ENCODE assay signal across 11 cellular contexts in the genomic region with DNA sequence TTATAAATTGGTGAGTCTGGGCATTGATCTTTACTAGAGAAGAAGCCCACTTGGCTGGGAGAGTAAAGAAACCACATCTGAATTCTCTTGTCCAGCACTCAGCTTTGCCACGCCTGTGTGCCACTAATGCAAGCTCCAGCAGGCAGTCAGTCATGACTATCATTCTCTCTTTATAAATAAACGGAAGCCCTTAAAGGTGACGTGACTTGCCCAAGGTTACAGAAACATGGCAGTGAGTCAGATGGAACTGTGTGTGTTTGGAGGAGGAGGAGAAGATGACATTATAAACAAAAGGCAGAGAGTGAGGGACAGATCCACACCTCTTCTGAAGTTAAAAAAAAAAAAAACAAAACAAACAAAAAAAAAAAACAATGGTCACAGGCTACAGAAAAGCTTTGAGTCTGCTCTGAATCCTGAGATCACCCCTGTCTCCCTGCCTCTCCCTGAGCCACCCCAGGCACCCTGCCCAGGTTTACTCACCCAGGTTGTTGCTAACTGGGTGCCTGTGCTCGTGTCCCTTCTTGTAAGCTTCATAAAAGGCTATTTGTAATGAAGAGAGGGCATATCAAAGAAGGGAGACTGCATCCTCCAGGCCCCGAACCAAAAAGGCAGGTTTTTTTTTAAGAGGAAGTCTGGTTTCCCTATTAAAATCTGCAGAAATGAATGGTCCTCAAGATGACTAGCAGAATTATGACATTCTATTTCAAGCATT.
A peak's percentile ranks its signal among the peaks of the same experiment; 100 is the strongest.
DNase-seq lines count a peak whose midpoint lies in the region; ATAC-seq, FAIRE-seq and TF ChIP-seq lines count a peak whose summit lies in the region.
"Had no signal": no experiment of that assay in that cellular context is flagged by ENCODE, and none has a peak within 500 bp of the region (broad histone marks: within the 10 kb centered on the region; RNA-seq: fewer than 3 reads in every experiment).

No MANE protein-coding gene starts in this region.

- H3K36me3 ChIP-seq in heart left ventricle: no peaks in the 10 kb centered on the region
- no peaks in the 10 kb centered on the region for H3K36me3 ChIP-seq in smooth muscle cell (ENCODE audit: low read depth)
- H3K36me3 ChIP-seq: cardiac muscle cell had no signal

- no peak overlapping the region for H3K4me3 Mint-ChIP-seq in T-helper 17 cell
- H3K4me3 Mint-ChIP-seq: naive B cell had no signal

- no peaks in the 10 kb centered on the region for H3K27me3 ChIP-seq in heart left ventricle
- H3K27me3 ChIP-seq in smooth muscle cell (ENCODE audit: low read depth): no peaks in the 10 kb centered on the region
- H3K27me3 ChIP-seq: cardiac muscle cell had no signal

- peaks cover 7 to 71% (median 50%) of the 10 kb centered on the region in 12 donors for H3K4me1 ChIP-seq in heart left ventricle
- peaks cover 3% of the 10 kb centered on the region for H3K4me1 ChIP-seq in smooth muscle cell (ENCODE audit: low read depth)

- H3K4me1 Mint-ChIP-seq in T-helper 17 cell: no peaks in the 10 kb centered on the region
- H3K4me1 Mint-ChIP-seq: naive B cell had no signal

- 15 to 23% (median 18%) methylated on average over 5 of the region's 5 CpGs for WGBS in heart left ventricle, 4 donors
- WGBS in smooth muscle cell (ENCODE audit: low lambda C conversion rate): 45% methylated on average over 5 of the region's 5 CpGs

- TF ChIP-seq POLR2A in H54 (IDR thresholded peaks at IDR 0.05; ENCODE audit: low read depth, low read length) (no peak), heart left ventricle (IDR thresholded peaks at IDR 0.05) (peak in 1 of 2 donors; percentile 22)

- H2AFZ ChIP-seq in smooth muscle cell (ENCODE audit: low read depth): no peak overlapping the region

- no peaks in the 10 kb centered on the region for H3K27me3 Mint-ChIP-seq in T-helper 17 cell
- H3K27me3 Mint-ChIP-seq: naive B cell had no signal

- peak; percentile 33 for DNase-seq in H54 (ENCODE audit: insufficient read length, low spot score)
- DNase-seq in T-helper 17 cell: no peak
- peak; percentile 45 to 76 (median 62) for DNase-seq in heart left ventricle
- DNase-seq in smooth muscle cell (lab: John Stamatoyannopoulos, UW; ENCODE audit: unreplicated experiment): no peak
- no peak for DNase-seq in frontal cortex (ENCODE audit: low spot score in 2 of 2)
- no peak for DNase-seq in NCI-H82 treated with DMSO at 0.1 percent for 48 hours (lab: John Stamatoyannopoulos, UW; ENCODE audit: unreplicated experiment)
- DNase-seq in NCI-H446 (lab: John Stamatoyannopoulos, UW): no peak
- no peak for DNase-seq in GM19238 (ENCODE audit: insufficient read length, low spot score)
- DNase-seq: naive B cell, T-helper 9 cell had no signal

- peak overlapping the region; percentile 53 for H3K9ac ChIP-seq in smooth muscle cell (ENCODE audit: low read depth)

- H3K27ac Mint-ChIP-seq in T-helper 17 cell: peak overlapping the region; percentile 34
- H3K27ac Mint-ChIP-seq: naive B cell had no signal

- intact Hi-C loops in heart left ventricle (cut with DNase I): loop anchor here in 8 of 10 donors (2.0 to 10.0 kb wide), 7 partner anchors 43 to 228 kb away; no protein-coding TSS in a partner anchor

- no peaks in the 10 kb centered on the region for H3K79me2 ChIP-seq in smooth muscle cell (ENCODE audit: low read depth)

- FAIRE-seq in H54 (lab: Jason Lieb, UNC): peak; percentile 95
- FAIRE-seq in frontal cortex (lab: Jason Lieb, UNC): no peak

- H3F3A ChIP-seq in smooth muscle cell (ENCODE audit: low read depth): peaks cover 12% of the 10 kb centered on the region

- H3K4me3 ChIP-seq in heart left ventricle (no peak overlapping the region), smooth muscle cell (no peak overlapping the region)
- H3K4me3 ChIP-seq: cardiac muscle cell had no signal

- TF ChIP-seq CTCF in heart left ventricle (IDR thresholded peaks at IDR 0.05): no peak
- no peak for TF ChIP-seq CTCF in smooth muscle cell (IDR thresholded peaks at IDR 0.05; ENCODE audit: borderline replicate concordance, insufficient read depth, poor library complexity, severe bottlenecking)

- H3K9me3 ChIP-seq in T-helper 17 cell (ENCODE audit: control insufficient read depth, low read length, poor library complexity, severe bottlenecking): no peaks in the 10 kb centered on the region
- no peaks in the 10 kb centered on the region for H3K9me3 ChIP-seq in heart left ventricle
- no peaks in the 10 kb centered on the region for H3K9me3 ChIP-seq in smooth muscle cell (replicated peaks; ENCODE audit: low read depth)

- H3K27ac ChIP-seq in heart left ventricle (peak overlapping the region; percentile 74 to 88 (median 82)), smooth muscle cell (ENCODE audit: low read depth) (peak overlapping the region; percentile 76)
- H3K27ac ChIP-seq: cardiac muscle cell had no signal

- no peaks in the 10 kb centered on the region for H4K20me1 ChIP-seq in smooth muscle cell (ENCODE audit: low read depth)

- H3K36me3 Mint-ChIP-seq in T-helper 17 cell (ENCODE audit: low read depth): no peaks in the 10 kb centered on the region
- H3K36me3 Mint-ChIP-seq: naive B cell had no signal

- ATAC-seq in T-helper 17 cell (no peak), heart left ventricle (peak; percentile 53 to 84 (median 83))

- H3K4me2 ChIP-seq in smooth muscle cell: peak overlapping the region; percentile 19

Comparison
In these comparisons a context has a peak if more than half of its experiments do, and no peak if none do; other contexts are left out.
1. DNase-seq: peak in H54 (single experiment) and heart left ventricle (5 of 5); none in T-helper 17 cell (0 of 3), smooth muscle cell (single experiment), frontal cortex (0 of 2), NCI-H82 treated with DMSO at 0.1 percent for 48 hours (single experiment), NCI-H446 (0 of 2) and GM19238 (single experiment).